8 cellular contexts compared by ENCODE assay signal in the genomic region with DNA sequence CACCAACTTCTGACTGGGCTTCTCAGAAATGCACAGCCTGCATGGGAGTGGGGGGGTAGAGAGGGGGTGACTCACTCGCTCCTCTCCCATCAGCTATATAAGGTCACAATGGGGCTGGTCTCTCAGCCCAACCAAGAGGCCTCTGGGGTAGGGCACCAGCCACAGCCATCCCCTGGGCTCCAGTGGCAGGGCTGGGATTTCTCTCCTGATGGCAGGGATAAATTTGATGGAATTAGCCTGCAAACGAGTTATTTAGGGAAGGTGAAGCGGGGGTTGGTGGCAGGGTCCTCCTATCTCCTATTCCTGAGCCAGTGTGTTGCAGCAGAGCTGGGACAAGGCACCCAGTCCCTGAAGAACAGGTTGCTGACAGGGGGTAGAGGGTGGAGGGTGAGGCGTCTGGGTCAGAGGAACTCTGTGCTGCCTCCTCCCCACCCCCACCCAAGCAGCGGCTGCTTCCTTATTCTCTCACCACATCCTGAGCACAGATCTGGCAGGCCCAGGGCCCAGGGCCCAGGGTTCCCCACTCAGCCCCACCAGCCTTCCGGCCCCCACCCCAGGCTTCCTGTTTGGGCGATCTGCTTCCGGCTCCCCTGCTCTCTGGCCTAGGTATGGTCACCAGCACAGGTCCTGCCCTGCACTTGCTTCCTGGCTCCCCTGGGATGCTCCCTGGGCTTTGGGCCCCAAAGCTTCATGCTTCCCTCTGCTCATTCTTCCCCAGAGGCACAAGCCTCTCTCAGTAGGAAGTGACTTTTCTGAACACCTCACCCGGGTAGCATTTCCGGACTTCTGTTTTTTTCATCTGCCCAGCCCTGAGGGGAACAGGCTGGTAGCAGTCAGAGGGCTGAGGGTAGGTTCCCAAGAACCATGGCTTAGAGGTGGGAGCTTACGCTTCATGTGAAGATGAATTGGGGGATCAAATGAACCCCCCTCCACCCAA.
DNase-seq lines count a peak whose midpoint lies in the region; ATAC-seq and TF ChIP-seq lines count a peak whose summit lies in the region.

No MANE protein-coding gene starts in this region.

- DNase-seq in CD1c-positive myeloid dendritic cell (ENCODE audit: extremely low spot score): peak; percentile 83
- DNase-seq in KBM-7: peak; percentile 99
- DNase-seq in activated CD4-positive, CD25-positive, alpha-beta regulatory T cell treated with anti-CD3 and anti-CD28 coated beads, Interleukin-2, amount 50 U/mL, for 16 hours (ENCODE audit: low read depth, low spot score): peak; percentile 79
- peak; percentile 82 to 87 for DNase-seq in cardiac fibroblast (ENCODE audit: low read depth in 2 of 2)
- DNase-seq in left kidney (ENCODE audit: low read depth, low spot score): peak; percentile 41
- DNase-seq in stimulated activated CD4-positive, alpha-beta T cell treated with anti-CD3 and anti-CD28 coated beads, Interleukin-1b, Interleukin-23, amount 100 ng/mL, for 24 hours (ENCODE audit: low read depth in 4 of 4, low spot score in 1 of 4): peak in 3 of 4 experiments; percentile 63 to 81 (median 70)
- DNase-seq in HEK293T (ENCODE audit: extremely low spot score): no peak

- POLR2A ChIA-PET in HEK293T (lab: Yijun Ruan, JAX): interaction anchor here (1.0 to 1.7 kb wide), 8 partner anchors 9 to 48 kb away, joined by 3 to 15 read pairs (median 4); a partner anchor contains a TSS

- TF ChIP-seq CTCF in cardiac fibroblast (IDR thresholded peaks at IDR 0.05; ENCODE audit: low read depth, low read length): no peak

- CTCF ChIA-PET in HEK293T (lab: Yijun Ruan, JAX): interaction anchor here (0.6 to 5.5 kb wide), 4 partner anchors 39 to 405 kb away, joined by 4 to 88 read pairs (median 19); a partner anchor contains a TSS

- peak overlapping the region; percentile 85 to 94 for H3K4me3 ChIP-seq in cardiac fibroblast (replicated peaks in 1 of 2; ENCODE audit: low read depth in 2 of 2, low read length in 2 of 2)

- ATAC-seq in GM21423 (IDR thresholded peaks at IDR 0.05; ENCODE audit: unreplicated experiment): peak; percentile 42

- in situ Hi-C loops in KBM-7 (cut with MboI; ENCODE audit: low pct_unique_long_range_greater_than_20kb, low sequenced_read_pairs): no loop called here

TF ChIP-seq in HEK293T, 16 proteins besides CTCF, POLR2A, EP300 and RAD21:
- TF ChIP-seq ELF4 (IDR thresholded peaks at IDR 0.05) (no peak), LEF1 (IDR thresholded peaks at IDR 0.05; ENCODE audit: borderline replicate concordance) (no peak), FOXA1 (IDR thresholded peaks at IDR 0.05) (no peak), TARDBP (IDR thresholded peaks at IDR 0.05) (no peak), ARNT (IDR thresholded peaks at IDR 0.05) (no peak), L3MBTL2 (conservative IDR thresholded peaks at IDR 0.05) (no peak), CTBP1 (IDR thresholded peaks at IDR 0.05; ENCODE audit: borderline replicate concordance) (no peak), FOXM1 (IDR thresholded peaks at IDR 0.05; ENCODE audit: borderline replicate concordance) (no peak), FOXK2 (IDR thresholded peaks at IDR 0.05) (no peak), SUZ12 (IDR thresholded peaks at IDR 0.05) (no peak), NFRKB (IDR thresholded peaks at IDR 0.05) (no peak), ZNF384 (IDR thresholded peaks at IDR 0.05) (no peak), HDGF (IDR thresholded peaks at IDR 0.05; ENCODE audit: borderline replicate concordance) (no peak), BHLHE40 (IDR thresholded peaks at IDR 0.05; ENCODE audit: borderline replicate concordance) (no peak), SP1 (IDR thresholded peaks at IDR 0.05) (no peak)
- TF ChIP-seq, protein P1, sequence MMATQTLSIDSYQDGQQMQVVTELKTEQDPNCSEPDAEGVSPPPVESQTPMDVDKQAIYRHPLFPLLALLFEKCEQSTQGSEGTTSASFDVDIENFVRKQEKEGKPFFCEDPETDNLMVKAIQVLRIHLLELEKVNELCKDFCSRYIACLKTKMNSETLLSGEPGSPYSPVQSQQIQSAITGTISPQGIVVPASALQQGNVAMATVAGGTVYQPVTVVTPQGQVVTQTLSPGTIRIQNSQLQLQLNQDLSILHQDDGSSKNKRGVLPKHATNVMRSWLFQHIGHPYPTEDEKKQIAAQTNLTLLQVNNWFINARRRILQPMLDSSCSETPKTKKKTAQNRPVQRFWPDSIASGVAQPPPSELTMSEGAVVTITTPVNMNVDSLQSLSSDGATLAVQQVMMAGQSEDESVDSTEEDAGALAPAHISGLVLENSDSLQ (IDR thresholded peaks at IDR 0.05): no peak
